ENCODE assay signal across 15 cellular contexts in the genomic region with DNA sequence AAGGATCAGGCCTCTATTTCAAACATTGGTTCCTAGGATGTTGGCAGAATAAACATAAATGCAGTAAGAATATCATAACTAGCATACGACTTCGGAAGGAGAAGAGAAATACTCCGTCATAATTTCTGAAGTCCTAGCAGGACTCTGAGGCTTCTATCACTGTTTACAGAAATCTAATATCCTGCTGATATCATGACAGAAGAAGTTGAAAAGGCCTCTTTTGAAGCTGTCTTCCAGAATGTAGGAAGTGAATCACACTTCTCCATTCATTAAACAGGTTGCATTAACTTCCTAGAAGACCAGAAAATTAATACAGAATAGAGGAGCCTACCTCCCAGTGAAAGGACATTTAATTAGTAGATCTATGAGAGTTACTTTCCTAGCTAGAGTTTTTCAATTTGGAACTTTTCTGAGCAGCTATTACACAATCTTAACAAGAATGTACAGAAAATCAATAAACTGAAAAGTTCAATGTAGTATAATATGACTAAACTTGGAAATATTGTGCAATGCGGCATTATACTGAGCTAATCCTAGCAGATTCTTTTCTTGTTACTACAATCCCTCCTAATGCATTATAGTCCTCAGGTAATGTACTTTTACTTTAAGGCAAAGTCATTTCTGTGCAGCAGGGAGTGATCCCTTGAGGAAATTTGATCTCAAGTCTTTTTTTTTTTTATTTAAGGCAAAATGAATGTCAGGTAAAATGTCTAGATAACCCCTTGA.
"Had no signal": no experiment of that assay in that cellular context is flagged by ENCODE, and none has a peak within 500 bp of the region (broad histone marks: within the 10 kb centered on the region; RNA-seq: fewer than 3 reads in every experiment).

No MANE protein-coding gene starts in this region.

- H3K27ac ChIP-seq: ascending aorta, colonic mucosa, parathyroid adenoma, right atrium auricular region, upper lobe of left lung had no signal

- H3K4me1 Mint-ChIP-seq: naive thymus-derived CD4-positive, alpha-beta T cell had no signal

- H3K79me2 ChIP-seq: parathyroid adenoma had no signal

- H3K4me3 Mint-ChIP-seq: activated CD8-positive, alpha-beta T cell treated with anti-CD3 and anti-CD28 coated beads for 36 hours; naive thymus-derived CD4-positive, alpha-beta T cell; stimulated activated naive CD8-positive, alpha-beta T cell treated with anti-CD3 and anti-CD28 coated beads, Interleukin-15, Interleukin-2, amounts not matched to agents 100 ng/mL and 50 ng/mL, for 24 hours had no signal

- H2AFZ ChIP-seq: parathyroid adenoma had no signal

- H3K9ac ChIP-seq: parathyroid adenoma had no signal

- DNase-seq: activated CD4-positive, alpha-beta T cell treated with anti-CD3 and anti-CD28 coated beads for 4 hours; activated CD8-positive, alpha-beta memory T cell treated with anti-CD3 and anti-CD28 coated beads, Interleukin-2, amount 50 U/mL, for 4 hours; activated CD8-positive, alpha-beta T cell treated with anti-CD3 and anti-CD28 coated beads for 36 hours; activated naive CD4-positive, alpha-beta T cell; colonic mucosa; left cardiac atrium; naive thymus-derived CD4-positive, alpha-beta T cell; stimulated activated CD4-positive, alpha-beta T cell treated with anti-CD3 and anti-CD28 coated beads, Interleukin-12 subunit alpha, Interleukin-12 subunit beta, amount 100 ng/mL, for 4 hours; stimulated activated CD4-positive, alpha-beta T cell treated with anti-CD3 and anti-CD28 coated beads, Interleukin-2, amount 100 ng/mL, for 48 hours; upper lobe of left lung had no signal

- H3K4me3 ChIP-seq: ascending aorta, colonic mucosa, lung, right atrium auricular region, upper lobe of left lung had no signal

- H3K27me3 Mint-ChIP-seq: activated CD8-positive, alpha-beta T cell treated with anti-CD3 and anti-CD28 coated beads for 36 hours had no signal

- H3K36me3 ChIP-seq: ascending aorta, colonic mucosa, right atrium auricular region, upper lobe of left lung had no signal

- H3K9me3 ChIP-seq: ascending aorta, colonic mucosa, upper lobe of left lung had no signal

- ATAC-seq: activated CD8-positive, alpha-beta T cell treated with anti-CD3 and anti-CD28 coated beads for 36 hours; left cardiac atrium; naive thymus-derived CD4-positive, alpha-beta T cell had no signal

- H3K4me1 ChIP-seq: ascending aorta, colonic mucosa, parathyroid adenoma, right atrium auricular region, upper lobe of left lung had no signal

- H3K27ac Mint-ChIP-seq: activated CD8-positive, alpha-beta T cell treated with anti-CD3 and anti-CD28 coated beads for 36 hours; naive thymus-derived CD4-positive, alpha-beta T cell; stimulated activated naive CD8-positive, alpha-beta T cell treated with anti-CD3 and anti-CD28 coated beads, Interleukin-15, Interleukin-2, amounts not matched to agents 100 ng/mL and 50 ng/mL, for 24 hours had no signal

- H3K27me3 ChIP-seq: ascending aorta, colonic mucosa, right atrium auricular region, upper lobe of left lung had no signal

- H3K9me3 Mint-ChIP-seq: activated CD8-positive, alpha-beta T cell treated with anti-CD3 and anti-CD28 coated beads for 36 hours had no signal
